16 cellular contexts compared by ENCODE assay signal in the genomic region with DNA sequence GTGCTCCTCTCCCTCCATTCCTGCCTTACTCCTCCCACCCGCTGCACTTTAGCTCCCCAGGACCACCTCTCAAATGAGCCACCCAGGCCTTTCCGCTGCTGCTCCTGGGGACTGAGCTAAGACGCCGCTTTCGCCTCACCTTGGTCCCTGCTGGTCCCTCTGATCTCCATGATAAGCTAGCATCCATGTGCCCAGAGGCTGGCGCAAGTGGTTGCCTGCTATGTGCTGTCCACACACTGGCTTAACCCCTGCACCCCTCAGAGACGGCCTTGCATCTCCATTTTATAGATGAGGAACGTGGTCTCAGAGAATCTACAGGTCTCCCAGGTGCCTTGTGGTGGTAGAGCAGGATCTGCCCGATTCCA.
DNase-seq lines count a peak whose midpoint lies in the region; ATAC-seq, FAIRE-seq and TF ChIP-seq lines count a peak whose summit lies in the region.
"Had no signal": no experiment of that assay in that cellular context is flagged by ENCODE, and none has a peak within 500 bp of the region (broad histone marks: within the 10 kb centered on the region; RNA-seq: fewer than 3 reads in every experiment).

No MANE protein-coding gene starts in this region.

- H3K9me3 ChIP-seq in right atrium auricular region = no peaks in the 10 kb centered on the region
- no peaks in the 10 kb centered on the region for H3K9me3 ChIP-seq in heart right ventricle
- no peaks in the 10 kb centered on the region for H3K9me3 ChIP-seq in kidney (ENCODE audit: control insufficient read depth in 1 of 2, low read length in 2 of 2)
- H3K9me3 ChIP-seq: A549, BE2C had no signal

- no peak for FAIRE-seq in kidney (lab: Jason Lieb, UNC)
- FAIRE-seq: A549, GM12878, GM18507 had no signal

- intact Hi-C loops in heart right ventricle (cut with DNase I) = no loop called here
- intact Hi-C loops in posterior vena cava (cut with DNase I) = loop anchor here in 1 of 2 donors (5.0 kb wide), 1 partner anchor 1008 kb away; no protein-coding TSS in a partner anchor
- intact Hi-C loops in kidney (cut with DNase I) = no loop called here

- no peaks in the 10 kb centered on the region for H3K36me3 ChIP-seq in right atrium auricular region
- H3K36me3 ChIP-seq in heart right ventricle = no peaks in the 10 kb centered on the region
- H3K36me3 ChIP-seq in kidney (ENCODE audit: control insufficient read depth in 1 of 2, insufficient read depth in 2 of 2, low read length in 2 of 2) = no peaks in the 10 kb centered on the region
- H3K36me3 ChIP-seq: BE2C had no signal

- ATAC-seq in heart right ventricle (no peak), left lobe of liver (no peak)
- ATAC-seq in activated naive CD4-positive, alpha-beta T cell treated with anti-CD3 and anti-CD28 coated beads, Interleukin-2, amount 50 U/mL, for 72 hours = no peak
- ATAC-seq: A549, GM12878 had no signal

- no peaks in the 10 kb centered on the region for H3K9me3 Mint-ChIP-seq in activated naive CD4-positive, alpha-beta T cell treated with anti-CD3 and anti-CD28 coated beads, Interleukin-2, amount 50 U/mL, for 72 hours

- H3K36me3 Mint-ChIP-seq in activated naive CD4-positive, alpha-beta T cell treated with anti-CD3 and anti-CD28 coated beads, Interleukin-2, amount 50 U/mL, for 72 hours = no peaks in the 10 kb centered on the region
- H3K36me3 Mint-ChIP-seq: CD4-positive, alpha-beta memory T cell had no signal

- H3K9ac ChIP-seq in kidney (ENCODE audit: low read length in 2 of 2) = no peak overlapping the region
- H3K9ac ChIP-seq: GM23248 had no signal

- peak; percentile 51 for DNase-seq in right atrium auricular region (ENCODE audit: low spot score)
- DNase-seq in heart right ventricle = no peak
- peak; percentile 27 for DNase-seq in left lobe of liver (ENCODE audit: low spot score)
- peak; percentile 73 for DNase-seq in posterior vena cava (ENCODE audit: low spot score)
- no peak for DNase-seq in coronary artery (ENCODE audit: low spot score)
- DNase-seq in kidney = no peak
- no peak for DNase-seq in activated naive CD4-positive, alpha-beta T cell treated with anti-CD3 and anti-CD28 coated beads, Interleukin-2, amount 50 U/mL, for 72 hours (ENCODE audit: low spot score in 2 of 2)
- DNase-seq: BE2C; CD4-positive, alpha-beta memory T cell; DMS79; GM23248; H7 had no signal

- H3K27ac ChIP-seq in right atrium auricular region (no peak overlapping the region), heart right ventricle (no peak overlapping the region), coronary artery (no peak overlapping the region), kidney (ENCODE audit: low read depth in 2 of 2, low read length in 2 of 2) (no peak overlapping the region)
- H3K27ac ChIP-seq: C4-2B, GM23248 had no signal

- TF ChIP-seq CTCF in right atrium auricular region (IDR thresholded peaks at IDR 0.05) (no peak), heart right ventricle (IDR thresholded peaks at IDR 0.05) (no peak), coronary artery (IDR thresholded peaks at IDR 0.05) (no peak), kidney (IDR thresholded peaks at IDR 0.05; ENCODE audit: borderline replicate concordance, extremely low read depth, insufficient read depth) (no peak)

- H3K27ac Mint-ChIP-seq in activated naive CD4-positive, alpha-beta T cell treated with anti-CD3 and anti-CD28 coated beads, Interleukin-2, amount 50 U/mL, for 72 hours = no peak overlapping the region
- H3K27ac Mint-ChIP-seq: CD4-positive, alpha-beta memory T cell had no signal

- H3K4me3 ChIP-seq in right atrium auricular region (no peak overlapping the region), heart right ventricle (no peak overlapping the region), coronary artery (no peak overlapping the region), kidney (ENCODE audit: low read length in 2 of 2) (no peak overlapping the region)
- H3K4me3 ChIP-seq: A549, GM12878, GM23248 had no signal

- H3K27me3 ChIP-seq in right atrium auricular region (no peaks in the 10 kb centered on the region), heart right ventricle (peaks cover 0 to 24% (median 8%) of the 10 kb centered on the region in 7 donors)
- H3K27me3 ChIP-seq: BE2C had no signal

- 83% methylated on average over 9 of the region's 9 CpGs for WGBS in heart right ventricle, 2 donors

- H3K4me1 ChIP-seq in right atrium auricular region = no peaks in the 10 kb centered on the region
- H3K4me1 ChIP-seq in heart right ventricle = peaks cover 0 to 11% (median 0%) of the 10 kb centered on the region in 9 donors
- no peaks in the 10 kb centered on the region for H3K4me1 ChIP-seq in kidney (ENCODE audit: control insufficient read depth in 1 of 2, insufficient read depth in 1 of 2, low read depth in 1 of 2, low read length in 2 of 2)
- H3K4me1 ChIP-seq: BE2C had no signal

Comparison
In these comparisons a context has a peak if more than half of its experiments do, and no peak if none do; other contexts are left out.
1. DNase-seq: peak in right atrium auricular region (single experiment), left lobe of liver (single experiment) and posterior vena cava (single experiment); none in heart right ventricle (0 of 2), coronary artery (single experiment), kidney (single experiment) and activated naive CD4-positive, alpha-beta T cell treated with anti-CD3 and anti-CD28 coated beads, Interleukin-2, amount 50 U/mL, for 72 hours (0 of 2).